In genomic region chr19:29667390-29667783, GRCh38 we compare ENCODE assay signal across 1 cellular context.
TF ChIP-seq lines count a peak whose summit lies in the region.

No MANE protein-coding gene starts in this region.

TF ChIP-seq in H1, 55 proteins besides CTCF, POLR2A, EP300 and RAD21:
- TF ChIP-seq EGR1 (IDR thresholded peaks at IDR 0.05; ENCODE audit: borderline replicate concordance, low read depth, low read length) (no peak), HDAC2 (IDR thresholded peaks at IDR 0.05; ENCODE audit: borderline replicate concordance in 1 of 2, low read depth in 2 of 2, low read length in 2 of 2) (no peak), JUN (IDR thresholded peaks at IDR 0.05; ENCODE audit: low read depth, low read length) (no peak), BACH1 (IDR thresholded peaks at IDR 0.05; ENCODE audit: low read length) (no peak), CBX8 (IDR thresholded peaks at IDR 0.05; ENCODE audit: borderline replicate concordance, low read depth, low read length) (no peak), YY1 (IDR thresholded peaks at IDR 0.05; ENCODE audit: low read depth, low read length) (no peak), BCL11A (IDR thresholded peaks at IDR 0.05; ENCODE audit: low read depth in 2 of 2, low read length in 2 of 2) (no peak), TAF1 (IDR thresholded peaks at IDR 0.05; ENCODE audit: low read depth, low read length) (no peak)
TF ChIP-seq in H1: peak in this region for 0.
